ENCODE assay signal across 11 cellular contexts in the genomic region with DNA sequence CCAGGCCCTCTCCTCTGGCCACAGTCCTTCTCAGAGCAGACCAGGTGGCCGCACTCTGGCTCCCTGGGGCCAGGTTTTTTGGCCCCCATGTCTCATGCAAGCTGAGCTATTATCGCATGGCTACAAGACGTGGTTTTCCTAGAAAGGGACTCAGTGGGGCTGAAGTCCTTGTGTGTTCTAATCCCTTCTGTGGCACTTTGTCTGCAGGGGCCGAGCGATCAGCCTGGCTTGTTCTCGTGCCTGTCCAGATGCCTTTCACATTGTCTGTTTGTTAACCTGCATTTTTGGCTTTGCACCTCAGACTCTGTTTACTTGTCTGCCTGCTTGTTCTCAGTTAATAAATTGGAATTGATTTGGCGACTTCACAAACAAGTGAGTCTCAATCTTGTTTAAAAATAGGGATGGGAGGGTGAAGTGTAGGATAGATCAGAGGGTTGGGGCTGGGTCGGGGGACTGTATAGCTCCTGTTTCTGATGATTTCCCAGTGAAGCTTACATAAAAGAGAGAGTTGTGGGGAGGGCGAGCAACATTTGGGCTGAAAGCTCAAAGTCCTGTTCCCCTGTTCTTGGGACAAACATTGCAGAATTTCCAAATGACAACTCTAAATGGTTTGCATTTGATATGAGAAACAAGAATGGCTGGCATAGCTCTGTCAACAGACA.
"Had no signal": no experiment of that assay in that cellular context is flagged by ENCODE, and none has a peak within 500 bp of the region (broad histone marks: within the 10 kb centered on the region; RNA-seq: fewer than 3 reads in every experiment).

No MANE protein-coding gene starts in this region.

- DNase-seq: anterior cingulate cortex, dermis blood vessel endothelial cell, endodermal cell, erythroblast, kidney, left ventricle myocardium superior, retina, tibial artery had no signal

- H3K9me3 ChIP-seq: breast epithelium, tibial artery, vagina had no signal

- H3K27ac Mint-ChIP-seq: endodermal cell had no signal

- ATAC-seq: left ventricle myocardium superior had no signal

- H3K4me3 Mint-ChIP-seq: endodermal cell, neural crest cell had no signal
